Comparison of ENCODE assay signal across 14 cellular contexts in genomic region chr6:30834643-30835042, GRCh38. TPM values are rescaled to one million over a fixed set of nuclear protein-coding genes. Genes with fewer than 3 reads are reported as not detected.
DNase-seq lines count a peak whose midpoint lies in the region; ATAC-seq and TF ChIP-seq lines count a peak whose summit lies in the region.
"Had no signal": no experiment of that assay in that cellular context is flagged by ENCODE, and none has a peak within 500 bp of the region (broad histone marks: within the 10 kb centered on the region; RNA-seq: fewer than 3 reads in every experiment).

No MANE protein-coding gene starts in this region.

- no peaks in the 10 kb centered on the region for H3K27me3 ChIP-seq in BLaER1
- H3K27me3 ChIP-seq in breast epithelium = no peaks in the 10 kb centered on the region
- H3K27me3 ChIP-seq: BE2C, sigmoid colon had no signal

- no peaks in the 10 kb centered on the region for H4K20me1 ChIP-seq in BLaER1

- H3K4me1 ChIP-seq in BLaER1 (peaks cover 98% of the 10 kb centered on the region), breast epithelium (no peaks in the 10 kb centered on the region)

- peaks cover 12% of the 10 kb centered on the region for H3K36me3 Mint-ChIP-seq in activated CD8-positive, alpha-beta T cell treated with anti-CD3 and anti-CD28 coated beads for 36 hours (ENCODE audit: low read depth)
- peaks cover 0 to 3% (median 0%) of the 10 kb centered on the region in 3 donors for H3K36me3 Mint-ChIP-seq in immature natural killer cell

- no peaks in the 10 kb centered on the region for H3K36me3 ChIP-seq in BLaER1
- no peaks in the 10 kb centered on the region for H3K36me3 ChIP-seq in breast epithelium
- H3K36me3 ChIP-seq: BE2C, sigmoid colon had no signal

- TF ChIP-seq POLR2A in breast epithelium (IDR thresholded peaks at IDR 0.05) = no peak

- DNase-seq in GF-D8 (lab: John Stamatoyannopoulos, UW) (peak; percentile 32), immature natural killer cell (peak in 1 of 3 donors; percentile 19), breast epithelium (ENCODE audit: low spot score in 2 of 2) (no peak), NCI-H748 treated with DMSO at 0.1 percent for 48 hours (lab: John Stamatoyannopoulos, UW) (no peak)
- DNase-seq in activated CD8-positive, alpha-beta T cell treated with anti-CD3 and anti-CD28 coated beads for 36 hours = no peak
- DNase-seq: BE2C; cerebellar nuclear complex; NCI-H1417 treated with DMSO at 0.1 percent for 48 hours; SIG-M5; sigmoid colon; stimulated activated CD4-positive, alpha-beta T cell treated with anti-CD3 and anti-CD28 coated beads, Interleukin-4, amount 100 ng/mL, for 24 hours; T1000 had no signal

- H3K27ac ChIP-seq in BLaER1 (peak overlapping the region; percentile 91), breast epithelium (no peak overlapping the region)
- H3K27ac ChIP-seq: sigmoid colon had no signal

- peaks cover 33% of the 10 kb centered on the region for H3K4me1 Mint-ChIP-seq in activated CD8-positive, alpha-beta T cell treated with anti-CD3 and anti-CD28 coated beads for 36 hours (ENCODE audit: low read depth)
- H3K4me1 Mint-ChIP-seq in immature natural killer cell = peaks cover 31 to 34% of the 10 kb centered on the region in 2 donors

- no peaks in the 10 kb centered on the region for H3K27me3 Mint-ChIP-seq in activated CD8-positive, alpha-beta T cell treated with anti-CD3 and anti-CD28 coated beads for 36 hours
- H3K27me3 Mint-ChIP-seq in immature natural killer cell (ENCODE audit: low read depth in 3 of 3) = no peaks in the 10 kb centered on the region

- H3K27ac Mint-ChIP-seq in activated CD8-positive, alpha-beta T cell treated with anti-CD3 and anti-CD28 coated beads for 36 hours = peak overlapping the region; percentile 62
- H3K27ac Mint-ChIP-seq in immature natural killer cell = peak overlapping the region; percentile 20 to 85 (median 64)

- ATAC-seq in activated CD8-positive, alpha-beta T cell treated with anti-CD3 and anti-CD28 coated beads for 36 hours = peak; percentile 24
- no peak for ATAC-seq in GM21619 (IDR thresholded peaks at IDR 0.05; ENCODE audit: unreplicated experiment)

- no peak for TF ChIP-seq CTCF in activated CD8-positive, alpha-beta T cell treated with anti-CD3 and anti-CD28 coated beads for 36 hours (IDR thresholded peaks at IDR 0.05)
- no peak for TF ChIP-seq CTCF in breast epithelium (IDR thresholded peaks at IDR 0.05)

- CTCF ChIA-PET in activated CD8-positive, alpha-beta T cell treated with anti-CD3 and anti-CD28 coated beads for 36 hours (lab: Charles Lee) = interaction anchor here (1.2 to 7.7 kb wide), 6 partner anchors 9 to 253 kb away, joined by 4 to 49 read pairs (median 12); partner anchors contain the start of gene VARS2

- peak overlapping the region; percentile 9; the same call in 1 of the 2 replicates for H3K4me3 ChIP-seq in BLaER1
- no peak overlapping the region for H3K4me3 ChIP-seq in breast epithelium
- H3K4me3 ChIP-seq: sigmoid colon had no signal

- H3K9me3 Mint-ChIP-seq in activated CD8-positive, alpha-beta T cell treated with anti-CD3 and anti-CD28 coated beads for 36 hours = no peaks in the 10 kb centered on the region
- no peaks in the 10 kb centered on the region for H3K9me3 Mint-ChIP-seq in immature natural killer cell

- POLR2A ChIA-PET in activated CD8-positive, alpha-beta T cell treated with anti-CD3 and anti-CD28 coated beads for 36 hours (lab: Charles Lee) = interaction anchor here (1.0 to 1.2 kb wide), 2 partner anchors 8 to 97 kb away, joined by 3 read pairs; no protein-coding TSS in a partner anchor

- H3K9me3 ChIP-seq in BLaER1 (no peaks in the 10 kb centered on the region), breast epithelium (no peaks in the 10 kb centered on the region)
- H3K9me3 ChIP-seq: BE2C, sigmoid colon had no signal

- H3K9ac ChIP-seq in BLaER1 = peak overlapping the region; percentile 68

- peak overlapping the region; percentile 85 for H3K4me2 ChIP-seq in BLaER1

- H3K4me3 Mint-ChIP-seq in activated CD8-positive, alpha-beta T cell treated with anti-CD3 and anti-CD28 coated beads for 36 hours = no peak overlapping the region
- H3K4me3 Mint-ChIP-seq in immature natural killer cell = peak overlapping the region in 3 of 5 donors; percentile 27 to 69 (median 64)

- intact Hi-C loops in activated CD8-positive, alpha-beta T cell treated with anti-CD3 and anti-CD28 coated beads for 36 hours (cut with micrococcal nuclease) = no loop called here
- intact Hi-C loops in breast epithelium (cut with DNase I; ENCODE audit: low total_unique reads) = no loop called here

RNA-seq across cellular contexts. Expression of gene DDR1, which starts 49.7 kb away (rescaled TPM):
- 10 to 100 TPM; 14.4 to 14.5 TPM for total RNA-seq in activated CD8-positive, alpha-beta T cell treated with anti-CD3 and anti-CD28 coated beads for 36 hours
- 1 to 10 TPM in 1 of 3 donors, under 1 TPM in 1, not detected in 1; 0.41 to 1.1 TPM for polyA plus RNA-seq in immature natural killer cell
- total RNA-seq in breast epithelium = 100 to 1,000 TPM in 1 of 3 donors, 10 to 100 TPM in 2; 18.1 to 149 (median 72.1) TPM
